In genomic region chr7:35967366-35968139, GRCh38 we compare ENCODE assay signal across 1 cellular context.
TF ChIP-seq lines count a peak whose summit lies in the region.

No MANE protein-coding gene starts in this region.

TF ChIP-seq in H1, 55 proteins besides CTCF, POLR2A, EP300 and RAD21:
- TF ChIP-seq USF2 (IDR thresholded peaks at IDR 0.05; ENCODE audit: low read length) (no peak), CBX8 (IDR thresholded peaks at IDR 0.05; ENCODE audit: borderline replicate concordance, low read depth, low read length) (no peak), MAFK (IDR thresholded peaks at IDR 0.05; ENCODE audit: low read depth, low read length) (no peak), MAX (IDR thresholded peaks at IDR 0.05) (peak; percentile 79), KDM4A (IDR thresholded peaks at IDR 0.05; ENCODE audit: low read depth, low read length, severe bottlenecking) (no peak), TBP (IDR thresholded peaks at IDR 0.05; ENCODE audit: low read depth, low read length) (no peak), E2F6 (IDR thresholded peaks at IDR 0.05) (peak; percentile 75; the same call in 1 of the 2 replicates), CHD2 (IDR thresholded peaks at IDR 0.05; ENCODE audit: low read length) (no peak), SIRT6 (IDR thresholded peaks at IDR 0.05; ENCODE audit: low read length) (no peak), SP2 (IDR thresholded peaks at IDR 0.05; ENCODE audit: low read length) (no peak), CHD1 (IDR thresholded peaks at IDR 0.05; ENCODE audit: low read depth, low read length) (no peak)
